Comparison of ENCODE assay signal across 9 cellular contexts in the genomic region with DNA sequence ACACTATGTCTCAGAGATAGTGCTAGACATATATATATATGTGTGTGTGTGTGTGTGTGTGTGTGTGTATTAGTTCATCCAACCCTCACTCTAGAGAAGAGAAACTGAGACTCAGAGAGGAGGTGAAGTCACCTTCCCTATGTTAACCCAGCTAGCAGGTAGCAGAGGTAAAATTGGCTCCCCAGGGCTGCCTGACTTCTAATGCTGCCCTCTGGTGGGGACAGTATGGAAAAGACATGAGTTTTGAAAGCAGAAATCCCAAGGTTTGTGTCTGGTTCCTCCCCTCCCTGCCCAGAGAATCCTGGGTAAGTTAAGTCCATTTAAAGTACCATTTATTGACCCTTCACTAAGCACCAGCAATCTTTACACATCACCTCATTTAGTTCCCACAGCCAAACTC.
A peak's percentile ranks its signal among the peaks of the same experiment; 100 is the strongest.
DNase-seq lines count a peak whose midpoint lies in the region; ATAC-seq, FAIRE-seq and TF ChIP-seq lines count a peak whose summit lies in the region.
"Had no signal": no experiment of that assay in that cellular context is flagged by ENCODE, and none has a peak within 500 bp of the region (broad histone marks: within the 10 kb centered on the region; RNA-seq: fewer than 3 reads in every experiment).

No MANE protein-coding gene starts in this region.

- no peak overlapping the region for H3K14ac ChIP-seq in trophoblast cell (ENCODE audit: low read length)

- TF ChIP-seq CTCF in KMS-11 (conservative IDR thresholded peaks at IDR 0.05; ENCODE audit: low read depth, low read length) (peak; percentile 81), astrocyte (IDR thresholded peaks at IDR 0.05; ENCODE audit: insufficient read depth, low read depth, low read length) (peak; percentile 19)

- H3K4me1 ChIP-seq in KMS-11 (ENCODE audit: low read depth, poor library complexity, severe bottlenecking): no peaks in the 10 kb centered on the region
- H3K4me1 ChIP-seq in astrocyte (ENCODE audit: insufficient read depth, low read length): no peaks in the 10 kb centered on the region
- H3K4me1 ChIP-seq in trophoblast cell (ENCODE audit: control insufficient read depth in 1 of 2, insufficient read depth in 2 of 2, low read length in 2 of 2): no peaks in the 10 kb centered on the region

- no peak overlapping the region for H4K91ac ChIP-seq in trophoblast cell (ENCODE audit: low read depth, low read length)

- H3K36me3 Mint-ChIP-seq in astrocyte (ENCODE audit: low read depth, unreplicated experiment): no peaks in the 10 kb centered on the region

- no peak overlapping the region for H4K8ac ChIP-seq in trophoblast cell (ENCODE audit: low read depth, low read length)

- H3K18ac ChIP-seq in trophoblast cell (ENCODE audit: low read length): no peak overlapping the region

- H3K4ac ChIP-seq in trophoblast cell (ENCODE audit: low read depth, low read length): no peak overlapping the region

- H3K4me3 ChIP-seq in KMS-11 (IDR thresholded peaks at IDR 0.05; ENCODE audit: insufficient read depth, low read depth, low read length) (no peak overlapping the region), astrocyte (ENCODE audit: insufficient read depth, low read depth, low read length) (no peak overlapping the region), trophoblast cell (ENCODE audit: low read depth, low read length) (no peak overlapping the region)

- DNase-seq in activated CD4-positive, alpha-beta T cell treated with anti-CD3 and anti-CD28 coated beads for 48 hours: peak; percentile 34
- no peak for DNase-seq in activated CD4-positive, alpha-beta T cell treated with anti-CD3 and anti-CD28 coated beads, Interleukin-2, amount 50 U/mL, for 4 hours
- no peak for DNase-seq in astrocyte (ENCODE audit: low read depth)
- DNase-seq in trophoblast cell: peak; percentile 20 to 77

- H3K9me3 ChIP-seq in astrocyte (ENCODE audit: insufficient read depth, low read depth, low read length) (no peaks in the 10 kb centered on the region), trophoblast cell (ENCODE audit: insufficient read depth, low read depth, low read length) (peaks cover 2% of the 10 kb centered on the region)

- H3K9ac ChIP-seq in KMS-11: no peak overlapping the region
- H3K9ac ChIP-seq in astrocyte (ENCODE audit: low read length): no peak overlapping the region
- H3K9ac ChIP-seq in trophoblast cell (ENCODE audit: low read length): no peak overlapping the region

- H3K4me1 Mint-ChIP-seq in astrocyte (ENCODE audit: low read depth, unreplicated experiment): no peaks in the 10 kb centered on the region

- no peak overlapping the region for H2AFZ ChIP-seq in KMS-11 (ENCODE audit: low read depth)
- H2AFZ ChIP-seq in astrocyte (ENCODE audit: low read depth, low read length): no peak overlapping the region
- no peak overlapping the region for H2AFZ ChIP-seq in trophoblast cell (ENCODE audit: insufficient read depth, low read length, poor library complexity)

- H3K79me2 ChIP-seq in KMS-11 (ENCODE audit: insufficient read depth, low read depth) (no peaks in the 10 kb centered on the region), astrocyte (ENCODE audit: insufficient read depth, low read length) (no peaks in the 10 kb centered on the region), trophoblast cell (ENCODE audit: control insufficient read depth, insufficient read depth, low read length, poor library complexity) (no peaks in the 10 kb centered on the region)

- H3K9me3 Mint-ChIP-seq in astrocyte (ENCODE audit: unreplicated experiment): peaks cover 8% of the 10 kb centered on the region
- H3K9me3 Mint-ChIP-seq: T-helper 1 cell treated with Interleukin-12 subunit alpha and Interleukin-12 subunit beta and Interleukin-4 antibody, amounts not matched to agents 30 μg/mL and 1 μg/mL, for 36 hours had no signal

- no peak overlapping the region for H3K23ac ChIP-seq in trophoblast cell (ENCODE audit: low read length)

- no peak overlapping the region for H3K27ac Mint-ChIP-seq in astrocyte (ENCODE audit: unreplicated experiment)
- H3K27ac Mint-ChIP-seq: T-helper 1 cell treated with Interleukin-12 subunit alpha and Interleukin-12 subunit beta and Interleukin-4 antibody, amounts not matched to agents 30 μg/mL and 1 μg/mL, for 36 hours had no signal

- ATAC-seq in GM19467 (IDR thresholded peaks at IDR 0.05; ENCODE audit: unreplicated experiment) (no peak), GM18909 (IDR thresholded peaks at IDR 0.05; ENCODE audit: poor library complexity, unreplicated experiment) (no peak), GM18873 (IDR thresholded peaks at IDR 0.05; ENCODE audit: low FRiP score, unreplicated experiment) (no peak)

- H3K36me3 ChIP-seq in KMS-11 (ENCODE audit: insufficient read depth) (no peaks in the 10 kb centered on the region), astrocyte (ENCODE audit: insufficient read depth, low read length) (no peaks in the 10 kb centered on the region), trophoblast cell (ENCODE audit: control insufficient read depth in 1 of 2, insufficient read depth in 2 of 2, low read length in 2 of 2) (no peaks in the 10 kb centered on the region)

- H4K20me1 ChIP-seq in KMS-11 (ENCODE audit: insufficient read depth) (no peaks in the 10 kb centered on the region), astrocyte (ENCODE audit: insufficient read depth, low read length) (no peaks in the 10 kb centered on the region)

- H3K27ac ChIP-seq in KMS-11: no peak overlapping the region
- no peak overlapping the region for H3K27ac ChIP-seq in astrocyte (ENCODE audit: low read depth, low read length)
- H3K27ac ChIP-seq in trophoblast cell (ENCODE audit: low read depth, low read length): no peak overlapping the region

- H3K79me1 ChIP-seq in trophoblast cell (ENCODE audit: low read length): no peaks in the 10 kb centered on the region

- no peak overlapping the region for H4K12ac ChIP-seq in trophoblast cell (ENCODE audit: low read depth, low read length)

- no peak overlapping the region for H3K4me3 Mint-ChIP-seq in astrocyte (ENCODE audit: unreplicated experiment)
- H3K4me3 Mint-ChIP-seq: T-helper 1 cell treated with Interleukin-12 subunit alpha and Interleukin-12 subunit beta and Interleukin-4 antibody, amounts not matched to agents 30 μg/mL and 1 μg/mL, for 36 hours had no signal

- H3K4me2 ChIP-seq in KMS-11: no peak overlapping the region
- no peak overlapping the region for H3K4me2 ChIP-seq in astrocyte (ENCODE audit: low read length)
- no peak overlapping the region for H3K4me2 ChIP-seq in trophoblast cell (ENCODE audit: low read length)

- H2BK120ac ChIP-seq in trophoblast cell (ENCODE audit: insufficient read depth, low read length, poor library complexity): no peak overlapping the region

- no peak for FAIRE-seq in astrocyte (lab: Jason Lieb, UNC)

- H3K27me3 Mint-ChIP-seq in astrocyte (ENCODE audit: low read depth, unreplicated experiment): no peaks in the 10 kb centered on the region

- H3K27me3 ChIP-seq in KMS-11 (ENCODE audit: insufficient read depth, low read depth) (no peaks in the 10 kb centered on the region), astrocyte (ENCODE audit: insufficient read depth, low read length) (no peaks in the 10 kb centered on the region), trophoblast cell (ENCODE audit: insufficient read depth, low read length) (no peaks in the 10 kb centered on the region)

- H2BK5ac ChIP-seq in trophoblast cell (ENCODE audit: low read depth, low read length, poor library complexity): no peak overlapping the region

- no peak overlapping the region for H2AK5ac ChIP-seq in trophoblast cell (ENCODE audit: low read length)

- H2BK12ac ChIP-seq in trophoblast cell (ENCODE audit: low read length): no peak overlapping the region

Comparison
In these comparisons a context has a peak if more than half of its experiments do, and no peak if none do; other contexts are left out.
1. DNase-seq: peak in activated CD4-positive, alpha-beta T cell treated with anti-CD3 and anti-CD28 coated beads for 48 hours (single experiment) and trophoblast cell (2 of 2); none in activated CD4-positive, alpha-beta T cell treated with anti-CD3 and anti-CD28 coated beads, Interleukin-2, amount 50 U/mL, for 4 hours (0 of 2) and astrocyte (single experiment).